Comparison of ENCODE assay signal across 5 cellular contexts in the genomic region with DNA sequence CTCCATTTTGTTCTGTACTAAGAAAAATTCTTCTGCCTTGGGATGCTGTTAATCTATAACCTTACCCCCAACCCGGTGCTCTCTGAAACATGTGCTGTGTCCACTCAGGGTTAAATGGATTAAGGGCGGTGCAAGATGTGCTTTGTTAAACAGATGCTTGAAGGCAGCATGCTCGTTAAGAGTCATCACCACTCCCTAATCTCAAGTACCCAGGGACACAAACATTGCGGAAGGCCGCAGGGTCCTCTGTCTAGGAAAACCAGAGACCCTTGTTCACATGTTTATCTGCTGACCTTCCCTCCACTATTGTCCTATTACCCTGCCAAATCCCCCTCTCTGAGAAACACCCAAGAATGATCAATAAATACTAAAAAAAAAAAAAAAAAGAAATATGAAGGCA. TPM values are rescaled to one million over a fixed set of nuclear protein-coding genes. Genes with fewer than 3 reads are reported as not detected.
A peak's percentile ranks its signal among the peaks of the same experiment; 100 is the strongest.
DNase-seq lines count a peak whose midpoint lies in the region; ATAC-seq, FAIRE-seq and TF ChIP-seq lines count a peak whose summit lies in the region.
"Not testable (repeated sequence)": the region's sequence is repeated elsewhere in the genome, so short reads cannot be mapped to it uniquely, and the experiment has no call there.
"Had no signal": no experiment of that assay in that cellular context is flagged by ENCODE, and none has a peak within 500 bp of the region (broad histone marks: within the 10 kb centered on the region; RNA-seq: fewer than 3 reads in every experiment).

No MANE protein-coding gene starts in this region.

- peak overlapping the region; percentile 32; the same call in 1 of the 2 replicates for H3K27ac ChIP-seq in WERI-Rb-1
- not testable (repeated sequence) for H3K27ac ChIP-seq in K562 (ENCODE audit: extremely low read depth, low read depth, low read length); left lung

- not testable (repeated sequence) for H2AFZ ChIP-seq in K562 (ENCODE audit: low read depth, low read length)

- H3K9me3 ChIP-seq in WERI-Rb-1 (ENCODE audit: severe bottlenecking); K562 (replicated peaks; ENCODE audit: control insufficient read depth, insufficient read depth, low read depth, low read length); left lung: not testable (repeated sequence)

- H3K9me1 ChIP-seq in K562 (ENCODE audit: control insufficient read depth, insufficient read depth, low read length) = not testable (repeated sequence)

- H4K20me1 ChIP-seq in K562 (replicated peaks; ENCODE audit: control insufficient read depth, insufficient read depth, low read length) = not testable (repeated sequence)

- H3K9ac ChIP-seq in K562 (ENCODE audit: insufficient read depth in 1 of 2, low read depth in 2 of 2, low read length in 2 of 2) = not testable (repeated sequence)

- FAIRE-seq in K562 (lab: Jason Lieb, UNC) = not testable (repeated sequence)

- not testable (repeated sequence) for TF ChIP-seq CTCF in WERI-Rb-1 (IDR thresholded peaks at IDR 0.05; ENCODE audit: low read depth, low read length); K562 (IDR thresholded peaks at IDR 0.05 in 2 of 3, conservative IDR thresholded peaks at IDR 0.05 in 1 of 3; ENCODE audit: insufficient read depth in 2 of 3, low read depth in 1 of 3, low read length in 3 of 3); left lung (IDR thresholded peaks at IDR 0.05)

- POLR2A ChIA-PET in K562 (lab: Yijun Ruan, JAX) = not testable (repeated sequence)

- not testable (repeated sequence) for H3K4me3 ChIP-seq in WERI-Rb-1 (ENCODE audit: low read depth, low read length); K562; left lung

- not testable (repeated sequence) for BruUV-seq in K562 (replicated peaks; lab: Mats Ljungman, UMichigan)

- CTCF ChIA-PET in K562 (lab: Yijun Ruan, JAX; ENCODE audit: low intra/inter-chr PET ratio) = not testable (repeated sequence)

- H3K4me2 ChIP-seq in K562 (ENCODE audit: insufficient read depth, low read length) = not testable (repeated sequence)

- TF ChIP-seq RAD21 in K562 (CRISPR knock-in tag; conservative IDR thresholded peaks at IDR 0.05 in 1 of 2, IDR thresholded peaks at IDR 0.05 in 1 of 2) = not testable (repeated sequence)

- H3K36me3 ChIP-seq in WERI-Rb-1; K562 (ENCODE audit: control insufficient read depth, insufficient read depth, low read length); left lung: not testable (repeated sequence)

- not testable (repeated sequence) for ATAC-seq in K562
- peak; percentile 27 for ATAC-seq in left lung

- not testable (repeated sequence) for TF ChIP-seq POLR2A in K562 (conservative IDR thresholded peaks at IDR 0.05)

- H3K27me3 ChIP-seq in WERI-Rb-1 (ENCODE audit: insufficient read depth, low read depth, severe bottlenecking); K562 (ENCODE audit: control insufficient read depth in 2 of 2, insufficient read depth in 2 of 2, low read length in 2 of 2); left lung: not testable (repeated sequence)

- peaks cover 14% of the 10 kb centered on the region; the same call in 1 of the 3 replicates for H3K79me2 ChIP-seq in K562 (ENCODE audit: control insufficient read depth, insufficient read depth, low read length)

- not testable (repeated sequence) for TF ChIP-seq EP300 in K562 (IDR thresholded peaks at IDR 0.05; ENCODE audit: low read length)

- DNase-seq in WERI-Rb-1; K562 (ENCODE audit: extremely low read depth in 1 of 4, low spot score in 3 of 4); left lung: not testable (repeated sequence)

- in situ Hi-C loops in K562 (cut with MboI) = not testable (repeated sequence)

- peaks cover 8 to 10% of the 10 kb centered on the region in 2 experiments; a peak in 3 of 5 replicates for H3K4me1 ChIP-seq in K562 (replicated peaks in 1 of 2; ENCODE audit: control insufficient read depth in 2 of 2, insufficient read depth in 2 of 2, low read length in 2 of 2)
- H3K4me1 ChIP-seq in left lung = not testable (repeated sequence)

- 19% methylated on average over 2 of the region's 5 CpGs for WGBS in K562 (ENCODE audit: insufficient coverage, low coverage, missing lambda C conversion rate)

- intact Hi-C loops in K562 (cut with micrococcal nuclease); left lung (cut with DNase I): not testable (repeated sequence)

TF ChIP-seq in K562, 482 proteins besides CTCF, POLR2A, EP300 and RAD21:
- TF ChIP-seq TAL1 (IDR thresholded peaks at IDR 0.05) = peak; percentile 34; the same call in 1 of the 2 replicates
- peak; percentile 6; the same call in 1 of the 2 replicates for TF ChIP-seq ARID1B (IDR thresholded peaks at IDR 0.05)
- TF ChIP-seq CBFA2T3 (IDR thresholded peaks at IDR 0.05) = peak; percentile 77
- TF ChIP-seq NCOR1 (IDR thresholded peaks at IDR 0.05) = peak; percentile 26; the same call in 1 of the 2 replicates
- peak; percentile 69 for TF ChIP-seq CBFA2T2 (conservative IDR thresholded peaks at IDR 0.05)

RNA-seq across cellular contexts. Expression of gene TXK, which starts 53.0 kb away (rescaled TPM):
- total RNA-seq in K562 (2011; cell fraction: chromatin; rRNA removed; ENCODE audit: low replicate concordance) = 1.1 TPM in 2 replicates
- 0.17 TPM in 1 of 2 replicates, not detected in the other for total RNA-seq in K562 (2011; cell fraction: nucleolus; rRNA removed)
- total RNA-seq in K562 (2011; cell fraction: nucleoplasm; rRNA removed) = 0.95 and 1.5 TPM in 2 replicates
- total RNA-seq in K562 (2014; rRNA removed) (0.61 TPM in 1 of 2 replicates, not detected in the other), K562 (2014; rRNA removed; fragmentation: Illumina TruSeq; extraction: Trizol) (0.36 and 0.64 TPM in 2 replicates), K562 (2015; rRNA removed; fragmentation: Illumina TruSeq; extraction: Trizol) (1.1 TPM in 2 replicates), K562 (2021) (0.40 and 0.67 TPM in 2 replicates), left lung (1 to 10 TPM; 2.4 to 3.0 TPM)
- polyA plus RNA-seq in K562 (2011; rRNA removed) (0.25 and 0.60 TPM in 2 replicates), K562 (2014; fragmentation: Illumina TruSeq; extraction: Trizol) (0.66 and 0.91 TPM in 2 replicates), K562 (2014; fragmentation: Nextera tagmentation; extraction: Ambion mirVana) (under 1 TPM; 0.24 to 0.51 TPM), K562 (2014; rRNA removed) (0.16 and 0.77 TPM in 2 replicates)
- 0.04 and 0.31 TPM in 2 replicates for polyA plus RNA-seq in K562 (2011; cell fraction: cytosol; rRNA removed)
- polyA plus RNA-seq in K562 (2011; cell fraction: nucleus; rRNA removed) = 0.90 and 2.1 TPM in 2 replicates
- 0.51 and 1.6 TPM in 2 replicates for polyA plus RNA-seq in K562 (2012)
- polyA minus RNA-seq in K562 (2011; rRNA and poly(A)+ RNA removed) = 0.28 and 1.1 TPM in 2 replicates
- polyA minus RNA-seq in K562 (2011; cell fraction: cytosol; rRNA and poly(A)+ RNA removed) = 1.7 TPM in 1 of 2 replicates, not detected in the other
- 0.27 and 1.2 TPM in 2 replicates for polyA minus RNA-seq in K562 (2011; cell fraction: nucleus; rRNA and poly(A)+ RNA removed)
- total RNA-seq: A172 had no signal
- polyA plus RNA-seq: AG04450 had no signal
